In genomic region chr3:151084893-151085226, GRCh38 we compare ENCODE assay signal across 1 cellular context.
TF ChIP-seq lines count a peak whose summit lies in the region.

No MANE protein-coding gene starts in this region.

TF ChIP-seq in HepG2, 621 proteins besides CTCF, POLR2A, EP300 and RAD21 (continued from another document):
- no peak for TF ChIP-seq ZNF512B (CRISPR knock-in tag; IDR thresholded peaks at IDR 0.05; ENCODE audit: borderline replicate concordance)
- no peak for TF ChIP-seq ATF7-NPFF (CRISPR knock-in tag; IDR thresholded peaks at IDR 0.05; ENCODE audit: low read depth)
- no peak for TF ChIP-seq NCOR1 (IDR thresholded peaks at IDR 0.05; ENCODE audit: borderline replicate concordance, low read length)
- TF ChIP-seq HINFP (CRISPR knock-in tag; IDR thresholded peaks at IDR 0.05; ENCODE audit: low read depth), result 0 out of 2 replicates have a peak, but pooled peaks have one; percentile 5
- no peak for TF ChIP-seq SNRNP70 (IDR thresholded peaks at IDR 0.05; ENCODE audit: low read depth, low read length)
- no peak for TF ChIP-seq GPN1 (CRISPR knock-in tag; IDR thresholded peaks at IDR 0.05; ENCODE audit: borderline replicate concordance)
- no peak for TF ChIP-seq SSRP1 (CRISPR knock-in tag; IDR thresholded peaks at IDR 0.05)
- TF ChIP-seq ZNF451 (CRISPR knock-in tag; IDR thresholded peaks at IDR 0.05), result no peak
- TF ChIP-seq XBP1 (CRISPR knock-in tag; IDR thresholded peaks at IDR 0.05), result no peak
- no peak for TF ChIP-seq SOX13 (IDR thresholded peaks at IDR 0.05)
- TF ChIP-seq SOX13 (CRISPR knock-in tag; conservative IDR thresholded peaks at IDR 0.05 in 1 of 2, IDR thresholded peaks at IDR 0.05 in 1 of 2), result no peak
- TF ChIP-seq TRIM24 (CRISPR knock-in tag; IDR thresholded peaks at IDR 0.05), result no peak
- TF ChIP-seq CSRNP2 (CRISPR knock-in tag; conservative IDR thresholded peaks at IDR 0.05; ENCODE audit: low read depth), result no peak
- TF ChIP-seq SNAPC5 (CRISPR knock-in tag; IDR thresholded peaks at IDR 0.05; ENCODE audit: borderline replicate concordance), result no peak
- no peak for TF ChIP-seq HNRNPUL1 (IDR thresholded peaks at IDR 0.05; ENCODE audit: low read depth, low read length)
- TF ChIP-seq ZC3H4 (CRISPR knock-in tag; IDR thresholded peaks at IDR 0.05; ENCODE audit: borderline replicate concordance), result no peak
- TF ChIP-seq TEAD2 (CRISPR knock-in tag; IDR thresholded peaks at IDR 0.05), result no peak
- no peak for TF ChIP-seq CBX5 (CRISPR knock-in tag; IDR thresholded peaks at IDR 0.05; ENCODE audit: borderline replicate concordance)
- no peak for TF ChIP-seq ZNF749 (CRISPR knock-in tag; IDR thresholded peaks at IDR 0.05; ENCODE audit: borderline replicate concordance)
- TF ChIP-seq MED8 (CRISPR knock-in tag; IDR thresholded peaks at IDR 0.05; ENCODE audit: insufficient replicate concordance), result no peak
- TF ChIP-seq ZNF446 (CRISPR knock-in tag; IDR thresholded peaks at IDR 0.05), result no peak
- no peak for TF ChIP-seq GTF3A (CRISPR knock-in tag; conservative IDR thresholded peaks at IDR 0.05)
- TF ChIP-seq TRIM22 (IDR thresholded peaks at IDR 0.05), result no peak
- TF ChIP-seq ARID4A (CRISPR knock-in tag; IDR thresholded peaks at IDR 0.05; ENCODE audit: borderline replicate concordance), result no peak
- TF ChIP-seq ZNF660 (CRISPR knock-in tag; IDR thresholded peaks at IDR 0.05; ENCODE audit: borderline replicate concordance, low read depth), result no peak
- 0 out of 2 replicates have a peak, but pooled peaks have one; percentile 39 for TF ChIP-seq ZNF605 (CRISPR knock-in tag; IDR thresholded peaks at IDR 0.05)
- TF ChIP-seq ZNF878 (CRISPR knock-in tag; IDR thresholded peaks at IDR 0.05), result no peak
- no peak for TF ChIP-seq MTERF4 (CRISPR knock-in tag; IDR thresholded peaks at IDR 0.05)
- no peak for TF ChIP-seq ZNF672 (CRISPR knock-in tag; IDR thresholded peaks at IDR 0.05)
- 0 out of 2 replicates have a peak, but pooled peaks have one; percentile 24 for TF ChIP-seq ZNF414 (CRISPR knock-in tag; IDR thresholded peaks at IDR 0.05)
- TF ChIP-seq GATAD1 (CRISPR knock-in tag; IDR thresholded peaks at IDR 0.05), result no peak
- TF ChIP-seq WIZ (CRISPR knock-in tag; IDR thresholded peaks at IDR 0.05), result no peak
- no peak for TF ChIP-seq ATF2 (CRISPR knock-in tag; IDR thresholded peaks at IDR 0.05)
- 0 out of 2 replicates have a peak, but pooled peaks have one; percentile 15 for TF ChIP-seq MTF2 (CRISPR knock-in tag; IDR thresholded peaks at IDR 0.05; ENCODE audit: borderline replicate concordance)
- no peak for TF ChIP-seq FOXP1 (IDR thresholded peaks at IDR 0.05)
- TF ChIP-seq FOXP1 (CRISPR knock-in tag; IDR thresholded peaks at IDR 0.05), result no peak
- peak; percentile 10; the same call in 1 of the 2 replicates for TF ChIP-seq PHF21A (CRISPR knock-in tag; IDR thresholded peaks at IDR 0.05)
- TF ChIP-seq HNF1B (CRISPR knock-in tag; IDR thresholded peaks at IDR 0.05), result no peak
- TF ChIP-seq FOXM1 (CRISPR knock-in tag; IDR thresholded peaks at IDR 0.05), result no peak
- no peak for TF ChIP-seq ATF1 (CRISPR knock-in tag; IDR thresholded peaks at IDR 0.05)
- TF ChIP-seq UBTF (CRISPR knock-in tag; IDR thresholded peaks at IDR 0.05), result no peak
- TF ChIP-seq ZNF510 (CRISPR knock-in tag; IDR thresholded peaks at IDR 0.05; ENCODE audit: low read depth), result no peak
TF ChIP-seq in HepG2: peak in this region for 5.
